1 cellular context compared by ENCODE assay signal in genomic region chr16:70685938-70686375, GRCh38.
TF ChIP-seq lines count a peak whose summit lies in the region.

A gene with protein sequence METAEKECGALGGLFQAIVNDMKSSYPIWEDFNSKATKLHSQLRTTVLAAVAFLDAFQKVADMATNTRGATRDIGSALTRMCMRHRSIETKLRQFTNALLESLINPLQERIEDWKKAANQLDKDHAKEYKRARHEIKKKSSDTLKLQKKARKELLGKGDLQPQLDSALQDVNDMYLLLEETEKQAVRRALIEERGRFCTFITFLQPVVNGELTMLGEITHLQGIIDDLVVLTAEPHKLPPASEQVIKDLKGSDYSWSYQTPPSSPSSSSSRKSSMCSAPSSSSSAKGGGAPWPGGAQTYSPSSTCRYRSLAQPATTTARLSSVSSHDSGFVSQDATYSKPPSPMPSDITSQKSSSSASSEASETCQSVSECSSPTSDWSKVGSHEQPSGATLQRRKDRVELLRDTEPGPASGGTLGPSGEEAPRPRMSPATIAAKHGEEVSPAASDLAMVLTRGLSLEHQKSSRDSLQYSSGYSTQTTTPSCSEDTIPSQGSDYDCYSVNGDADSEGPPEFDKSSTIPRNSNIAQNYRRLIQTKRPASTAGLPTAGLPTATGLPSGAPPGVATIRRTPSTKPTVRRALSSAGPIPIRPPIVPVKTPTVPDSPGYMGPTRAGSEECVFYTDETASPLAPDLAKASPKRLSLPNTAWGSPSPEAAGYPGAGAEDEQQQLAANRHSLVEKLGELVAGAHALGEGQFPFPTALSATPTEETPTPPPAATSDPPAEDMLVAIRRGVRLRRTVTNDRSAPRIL (minus strand): TSS chr16:70686053. CDS start chr16:70685791, 262 bp downstream.

TF ChIP-seq in HepG2, 621 proteins besides CTCF, POLR2A, EP300 and RAD21 (continued from another document and continues in another):
- TF ChIP-seq, protein P1, sequence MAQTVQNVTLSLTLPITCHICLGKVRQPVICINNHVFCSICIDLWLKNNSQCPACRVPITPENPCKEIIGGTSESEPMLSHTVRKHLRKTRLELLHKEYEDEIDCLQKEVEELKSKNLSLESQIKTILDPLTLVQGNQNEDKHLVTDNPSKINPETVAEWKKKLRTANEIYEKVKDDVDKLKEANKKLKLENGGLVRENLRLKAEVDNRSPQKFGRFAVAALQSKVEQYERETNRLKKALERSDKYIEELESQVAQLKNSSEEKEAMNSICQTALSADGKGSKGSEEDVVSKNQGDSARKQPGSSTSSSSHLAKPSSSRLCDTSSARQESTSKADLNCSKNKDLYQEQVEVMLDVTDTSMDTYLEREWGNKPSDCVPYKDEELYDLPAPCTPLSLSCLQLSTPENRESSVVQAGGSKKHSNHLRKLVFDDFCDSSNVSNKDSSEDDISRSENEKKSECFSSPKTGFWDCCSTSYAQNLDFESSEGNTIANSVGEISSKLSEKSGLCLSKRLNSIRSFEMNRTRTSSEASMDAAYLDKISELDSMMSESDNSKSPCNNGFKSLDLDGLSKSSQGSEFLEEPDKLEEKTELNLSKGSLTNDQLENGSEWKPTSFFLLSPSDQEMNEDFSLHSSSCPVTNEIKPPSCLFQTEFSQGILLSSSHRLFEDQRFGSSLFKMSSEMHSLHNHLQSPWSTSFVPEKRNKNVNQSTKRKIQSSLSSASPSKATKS (CRISPR knock-in tag; IDR thresholded peaks at IDR 0.05), result no peak
- TF ChIP-seq, protein P2, sequence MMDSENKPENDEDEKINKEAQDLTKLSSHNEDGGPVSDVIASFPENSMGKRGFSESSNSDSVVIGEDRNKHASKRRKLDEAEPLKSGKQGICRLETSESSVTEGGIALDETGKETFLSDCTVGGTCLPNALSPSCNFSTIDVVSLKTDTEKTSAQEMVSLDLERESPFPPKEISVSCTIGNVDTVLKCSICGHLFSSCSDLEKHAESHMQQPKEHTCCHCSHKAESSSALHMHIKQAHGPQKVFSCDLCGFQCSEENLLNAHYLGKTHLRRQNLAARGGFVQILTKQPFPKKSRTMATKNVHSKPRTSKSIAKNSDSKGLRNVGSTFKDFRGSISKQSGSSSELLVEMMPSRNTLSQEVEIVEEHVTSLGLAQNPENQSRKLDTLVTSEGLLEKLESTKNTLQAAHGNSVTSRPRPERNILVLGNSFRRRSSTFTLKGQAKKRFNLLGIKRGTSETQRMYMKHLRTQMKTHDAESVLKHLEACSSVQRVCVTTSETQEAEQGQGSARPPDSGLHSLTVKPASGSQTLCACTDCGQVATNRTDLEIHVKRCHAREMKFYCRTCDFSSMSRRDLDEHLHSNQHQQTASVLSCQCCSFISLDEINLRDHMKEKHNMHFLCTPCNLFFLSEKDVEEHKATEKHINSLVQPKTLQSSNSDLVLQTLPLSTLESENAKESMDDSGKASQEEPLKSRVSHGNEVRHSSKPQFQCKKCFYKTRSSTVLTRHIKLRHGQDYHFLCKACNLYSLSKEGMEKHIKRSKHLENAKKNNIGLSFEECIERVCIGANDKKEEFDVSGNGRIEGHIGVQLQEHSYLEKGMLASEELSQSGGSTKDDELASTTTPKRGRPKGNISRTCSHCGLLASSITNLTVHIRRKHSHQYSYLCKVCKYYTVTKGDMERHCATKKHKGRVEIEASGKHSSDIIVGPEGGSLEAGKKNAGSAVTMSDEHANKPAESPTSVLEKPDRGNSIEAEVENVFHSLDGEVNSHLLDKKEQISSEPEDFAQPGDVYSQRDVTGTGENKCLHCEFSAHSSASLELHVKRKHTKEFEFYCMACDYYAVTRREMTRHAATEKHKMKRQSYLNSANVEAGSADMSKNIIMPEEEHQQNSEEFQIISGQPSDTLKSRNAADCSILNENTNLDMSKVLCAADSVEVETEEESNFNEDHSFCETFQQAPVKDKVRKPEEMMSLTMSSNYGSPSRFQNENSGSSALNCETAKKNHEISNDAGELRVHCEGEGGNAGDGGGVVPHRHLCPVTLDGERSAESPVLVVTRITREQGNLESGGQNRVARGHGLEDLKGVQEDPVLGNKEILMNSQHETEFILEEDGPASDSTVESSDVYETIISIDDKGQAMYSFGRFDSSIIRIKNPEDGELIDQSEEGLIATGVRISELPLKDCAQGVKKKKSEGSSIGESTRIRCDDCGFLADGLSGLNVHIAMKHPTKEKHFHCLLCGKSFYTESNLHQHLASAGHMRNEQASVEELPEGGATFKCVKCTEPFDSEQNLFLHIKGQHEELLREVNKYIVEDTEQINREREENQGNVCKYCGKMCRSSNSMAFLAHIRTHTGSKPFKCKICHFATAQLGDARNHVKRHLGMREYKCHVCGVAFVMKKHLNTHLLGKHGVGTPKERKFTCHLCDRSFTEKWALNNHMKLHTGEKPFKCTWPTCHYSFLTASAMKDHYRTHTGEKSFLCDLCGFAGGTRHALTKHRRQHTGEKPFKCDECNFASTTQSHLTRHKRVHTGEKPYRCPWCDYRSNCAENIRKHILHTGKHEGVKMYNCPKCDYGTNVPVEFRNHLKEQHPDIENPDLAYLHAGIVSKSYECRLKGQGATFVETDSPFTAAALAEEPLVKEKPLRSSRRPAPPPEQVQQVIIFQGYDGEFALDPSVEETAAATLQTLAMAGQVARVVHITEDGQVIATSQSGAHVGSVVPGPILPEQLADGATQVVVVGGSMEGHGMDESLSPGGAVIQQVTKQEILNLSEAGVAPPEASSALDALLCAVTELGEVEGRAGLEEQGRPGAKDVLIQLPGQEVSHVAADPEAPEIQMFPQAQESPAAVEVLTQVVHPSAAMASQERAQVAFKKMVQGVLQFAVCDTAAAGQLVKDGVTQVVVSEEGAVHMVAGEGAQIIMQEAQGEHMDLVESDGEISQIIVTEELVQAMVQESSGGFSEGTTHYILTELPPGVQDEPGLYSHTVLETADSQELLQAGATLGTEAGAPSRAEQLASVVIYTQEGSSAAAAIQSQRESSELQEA (CRISPR knock-in tag; IDR thresholded peaks at IDR 0.05; ENCODE audit: not compliant biosample characterization), result no peak
- TF ChIP-seq, protein P3, sequence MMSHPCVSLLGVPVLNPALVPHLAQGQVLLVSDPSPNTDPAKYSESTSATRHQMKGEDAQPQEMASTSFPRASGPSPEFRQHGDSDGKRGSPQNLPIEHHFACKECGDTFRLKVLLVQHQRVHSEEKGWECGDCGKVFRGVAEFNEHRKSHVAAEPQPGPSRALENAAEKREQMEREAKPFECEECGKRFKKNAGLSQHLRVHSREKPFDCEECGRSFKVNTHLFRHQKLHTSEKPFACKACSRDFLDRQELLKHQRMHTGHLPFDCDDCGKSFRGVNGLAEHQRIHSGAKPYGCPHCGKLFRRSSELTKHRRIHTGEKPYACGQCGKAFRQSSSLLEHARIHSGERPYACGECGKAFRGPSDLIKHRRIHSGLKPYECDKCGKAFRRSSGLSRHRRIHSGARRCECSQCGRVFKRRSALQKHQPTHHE (CRISPR knock-in tag; IDR thresholded peaks at IDR 0.05; ENCODE audit: borderline replicate concordance), result no peak
- TF ChIP-seq AGO1 (IDR thresholded peaks at IDR 0.05; ENCODE audit: low read depth, low read length, poor library complexity, severe bottlenecking) (no peak), GFI1 (CRISPR knock-in tag; IDR thresholded peaks at IDR 0.05; ENCODE audit: borderline replicate concordance) (0 out of 2 replicates have a peak, but pooled peaks have one; percentile 20), ZNF776 (CRISPR knock-in tag; IDR thresholded peaks at IDR 0.05) (no peak), YEATS2 (CRISPR knock-in tag; IDR thresholded peaks at IDR 0.05; ENCODE audit: borderline replicate concordance) (no peak), IRF1 (CRISPR knock-in tag; IDR thresholded peaks at IDR 0.05; ENCODE audit: low read depth) (no peak), NCOR1 (IDR thresholded peaks at IDR 0.05; ENCODE audit: borderline replicate concordance, low read length) (no peak), EHMT2 (IDR thresholded peaks at IDR 0.05; ENCODE audit: borderline replicate concordance, low read depth, low read length) (no peak), ZNF75D (CRISPR knock-in tag; IDR thresholded peaks at IDR 0.05; ENCODE audit: borderline replicate concordance) (no peak), ZNF530 (CRISPR knock-in tag; IDR thresholded peaks at IDR 0.05; ENCODE audit: low read depth) (no peak), ZNF180 (CRISPR knock-in tag; IDR thresholded peaks at IDR 0.05; ENCODE audit: borderline replicate concordance, low read depth) (no peak), ZNF878 (CRISPR knock-in tag; IDR thresholded peaks at IDR 0.05) (no peak), SIX4 (CRISPR knock-in tag; IDR thresholded peaks at IDR 0.05) (peak; percentile 97), ZBTB42 (CRISPR knock-in tag; IDR thresholded peaks at IDR 0.05) (no peak), ZNF383 (CRISPR knock-in tag; IDR thresholded peaks at IDR 0.05; ENCODE audit: borderline replicate concordance) (no peak), PLRG1 (conservative IDR thresholded peaks at IDR 0.05) (no peak), AKAP8 (CRISPR knock-in tag; IDR thresholded peaks at IDR 0.05) (0 out of 2 replicates have a peak, but pooled peaks have one; percentile 66), JUND (CRISPR knock-in tag; IDR thresholded peaks at IDR 0.05) (no peak), TFDP2 (CRISPR knock-in tag; IDR thresholded peaks at IDR 0.05) (peak; percentile 46; the same call in 1 of the 2 replicates), ZNF496 (CRISPR knock-in tag; IDR thresholded peaks at IDR 0.05; ENCODE audit: insufficient replicate concordance) (no peak), IRX3 (CRISPR knock-in tag; IDR thresholded peaks at IDR 0.05; ENCODE audit: borderline replicate concordance, low read depth) (no peak), ZNF256 (CRISPR knock-in tag; conservative IDR thresholded peaks at IDR 0.05) (no peak), RBM22 (optimal IDR thresholded peaks at IDR 0.05; ENCODE audit: low read length) (peak; percentile 8), ZNF550 (CRISPR knock-in tag; IDR thresholded peaks at IDR 0.05; ENCODE audit: borderline replicate concordance) (no peak)
- TF ChIP-seq, protein P4, sequence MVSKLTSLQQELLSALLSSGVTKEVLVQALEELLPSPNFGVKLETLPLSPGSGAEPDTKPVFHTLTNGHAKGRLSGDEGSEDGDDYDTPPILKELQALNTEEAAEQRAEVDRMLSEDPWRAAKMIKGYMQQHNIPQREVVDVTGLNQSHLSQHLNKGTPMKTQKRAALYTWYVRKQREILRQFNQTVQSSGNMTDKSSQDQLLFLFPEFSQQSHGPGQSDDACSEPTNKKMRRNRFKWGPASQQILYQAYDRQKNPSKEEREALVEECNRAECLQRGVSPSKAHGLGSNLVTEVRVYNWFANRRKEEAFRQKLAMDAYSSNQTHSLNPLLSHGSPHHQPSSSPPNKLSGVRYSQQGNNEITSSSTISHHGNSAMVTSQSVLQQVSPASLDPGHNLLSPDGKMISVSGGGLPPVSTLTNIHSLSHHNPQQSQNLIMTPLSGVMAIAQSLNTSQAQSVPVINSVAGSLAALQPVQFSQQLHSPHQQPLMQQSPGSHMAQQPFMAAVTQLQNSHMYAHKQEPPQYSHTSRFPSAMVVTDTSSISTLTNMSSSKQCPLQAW (CRISPR knock-in tag; IDR thresholded peaks at IDR 0.05), result no peak
- TF ChIP-seq, protein P5, sequence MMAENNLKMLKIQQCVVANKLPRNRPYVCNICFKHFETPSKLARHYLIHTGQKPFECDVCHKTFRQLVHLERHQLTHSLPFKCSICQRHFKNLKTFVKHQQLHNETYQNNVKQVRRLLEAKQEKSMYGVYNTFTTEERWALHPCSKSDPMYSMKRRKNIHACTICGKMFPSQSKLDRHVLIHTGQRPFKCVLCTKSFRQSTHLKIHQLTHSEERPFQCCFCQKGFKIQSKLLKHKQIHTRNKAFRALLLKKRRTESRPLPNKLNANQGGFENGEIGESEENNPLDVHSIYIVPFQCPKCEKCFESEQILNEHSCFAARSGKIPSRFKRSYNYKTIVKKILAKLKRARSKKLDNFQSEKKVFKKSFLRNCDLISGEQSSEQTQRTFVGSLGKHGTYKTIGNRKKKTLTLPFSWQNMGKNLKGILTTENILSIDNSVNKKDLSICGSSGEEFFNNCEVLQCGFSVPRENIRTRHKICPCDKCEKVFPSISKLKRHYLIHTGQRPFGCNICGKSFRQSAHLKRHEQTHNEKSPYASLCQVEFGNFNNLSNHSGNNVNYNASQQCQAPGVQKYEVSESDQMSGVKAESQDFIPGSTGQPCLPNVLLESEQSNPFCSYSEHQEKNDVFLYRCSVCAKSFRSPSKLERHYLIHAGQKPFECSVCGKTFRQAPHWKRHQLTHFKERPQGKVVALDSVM (CRISPR knock-in tag; IDR thresholded peaks at IDR 0.05), result peak; percentile 13; the same call in 1 of the 2 replicates
- TF ChIP-seq, protein P6, sequence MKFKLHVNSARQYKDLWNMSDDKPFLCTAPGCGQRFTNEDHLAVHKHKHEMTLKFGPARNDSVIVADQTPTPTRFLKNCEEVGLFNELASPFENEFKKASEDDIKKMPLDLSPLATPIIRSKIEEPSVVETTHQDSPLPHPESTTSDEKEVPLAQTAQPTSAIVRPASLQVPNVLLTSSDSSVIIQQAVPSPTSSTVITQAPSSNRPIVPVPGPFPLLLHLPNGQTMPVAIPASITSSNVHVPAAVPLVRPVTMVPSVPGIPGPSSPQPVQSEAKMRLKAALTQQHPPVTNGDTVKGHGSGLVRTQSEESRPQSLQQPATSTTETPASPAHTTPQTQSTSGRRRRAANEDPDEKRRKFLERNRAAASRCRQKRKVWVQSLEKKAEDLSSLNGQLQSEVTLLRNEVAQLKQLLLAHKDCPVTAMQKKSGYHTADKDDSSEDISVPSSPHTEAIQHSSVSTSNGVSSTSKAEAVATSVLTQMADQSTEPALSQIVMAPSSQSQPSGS (CRISPR knock-in tag; IDR thresholded peaks at IDR 0.05), result no peak
- TF ChIP-seq, protein P7, sequence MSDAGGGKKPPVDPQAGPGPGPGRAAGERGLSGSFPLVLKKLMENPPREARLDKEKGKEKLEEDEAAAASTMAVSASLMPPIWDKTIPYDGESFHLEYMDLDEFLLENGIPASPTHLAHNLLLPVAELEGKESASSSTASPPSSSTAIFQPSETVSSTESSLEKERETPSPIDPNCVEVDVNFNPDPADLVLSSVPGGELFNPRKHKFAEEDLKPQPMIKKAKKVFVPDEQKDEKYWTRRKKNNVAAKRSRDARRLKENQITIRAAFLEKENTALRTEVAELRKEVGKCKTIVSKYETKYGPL (CRISPR knock-in tag; IDR thresholded peaks at IDR 0.05), result no peak
- TF ChIP-seq, protein P8, sequence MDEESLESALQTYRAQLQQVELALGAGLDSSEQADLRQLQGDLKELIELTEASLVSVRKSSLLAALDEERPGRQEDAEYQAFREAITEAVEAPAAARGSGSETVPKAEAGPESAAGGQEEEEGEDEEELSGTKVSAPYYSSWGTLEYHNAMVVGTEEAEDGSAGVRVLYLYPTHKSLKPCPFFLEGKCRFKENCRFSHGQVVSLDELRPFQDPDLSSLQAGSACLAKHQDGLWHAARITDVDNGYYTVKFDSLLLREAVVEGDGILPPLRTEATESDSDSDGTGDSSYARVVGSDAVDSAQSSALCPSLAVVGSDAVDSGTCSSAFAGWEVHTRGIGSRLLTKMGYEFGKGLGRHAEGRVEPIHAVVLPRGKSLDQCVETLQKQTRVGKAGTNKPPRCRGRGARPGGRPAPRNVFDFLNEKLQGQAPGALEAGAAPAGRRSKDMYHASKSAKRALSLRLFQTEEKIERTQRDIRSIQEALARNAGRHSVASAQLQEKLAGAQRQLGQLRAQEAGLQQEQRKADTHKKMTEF (CRISPR knock-in tag; IDR thresholded peaks at IDR 0.05), result no peak; the same call in 1 of the 2 replicates
